14 cellular contexts compared by ENCODE assay signal in the genomic region with DNA sequence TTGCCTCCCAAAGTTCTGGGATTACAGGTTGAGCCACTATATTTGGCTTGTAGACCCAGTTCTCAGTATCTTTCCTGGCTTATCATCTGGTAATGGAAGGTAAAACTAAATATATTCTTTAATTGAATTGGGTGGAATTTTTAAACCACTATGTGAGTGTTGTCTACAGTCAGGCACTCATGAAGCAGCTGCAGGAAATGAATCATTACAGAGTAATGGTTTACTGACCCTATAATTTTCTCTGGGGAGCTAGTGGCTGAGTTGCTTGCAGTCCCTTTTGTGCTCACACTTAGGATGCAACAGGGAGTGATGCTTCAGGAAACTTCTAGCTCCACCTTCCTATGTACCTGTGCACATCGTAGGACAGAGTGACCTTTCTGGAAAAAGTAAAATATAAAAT. TPM values are rescaled to one million over a fixed set of nuclear protein-coding genes. Genes with fewer than 3 reads are reported as not detected.
DNase-seq lines count a peak whose midpoint lies in the region; ATAC-seq and TF ChIP-seq lines count a peak whose summit lies in the region.
"Had no signal": no experiment of that assay in that cellular context is flagged by ENCODE, and none has a peak within 500 bp of the region (broad histone marks: within the 10 kb centered on the region; RNA-seq: fewer than 3 reads in every experiment).

No MANE protein-coding gene starts in this region.

- no peaks in the 10 kb centered on the region for H3K27me3 ChIP-seq in AG04450 (ENCODE audit: control insufficient read depth, insufficient read depth, low read length)
- H3K27me3 ChIP-seq: body of pancreas had no signal

- H3K27ac ChIP-seq in AG04450 (ENCODE audit: low read depth, low read length) (peak overlapping the region; percentile 65), RWPE1 (peak overlapping the region; percentile 44; the same call in 1 of the 2 replicates)
- H3K27ac ChIP-seq: body of pancreas, skin epidermis had no signal

- POLR2A ChIA-PET in AG04450 (lab: Yijun Ruan, JAX) (no interaction called here), RWPE1 (lab: Yijun Ruan, JAX; ENCODE audit: low non-redundant PET) (no interaction called here)

- no peak overlapping the region for H3K4me3 ChIP-seq in AG04450 (ENCODE audit: low read depth, low read length)
- H3K4me3 ChIP-seq: body of pancreas, skin epidermis had no signal

- DNase-seq in AG04450 (ENCODE audit: low read depth, low spot score) (peak; percentile 37), HS-27A (ENCODE audit: low read depth) (peak; percentile 12), RWPE1 (ENCODE audit: low spot score) (peak; percentile 30), glomerular visceral epithelial cell (ENCODE audit: extremely low spot score) (peak; percentile 72), middle frontal gyrus (ENCODE audit: extremely low spot score, low spot score) (no peak), NCI-H1048 (lab: John Stamatoyannopoulos, UW) (no peak)
- DNase-seq: body of pancreas, erythroblast, NCI-H2029 treated with DMSO at 0.1 percent for 48 hours, Right ventricle myocardium superior had no signal

- CTCF ChIA-PET in AG04450 (lab: Charles Lee), result interaction anchor here (0.7 kb wide), 1 partner anchor 36 kb away, joined by 3 read pairs; no protein-coding TSS in a partner anchor
- CTCF ChIA-PET in RWPE1 (lab: Yijun Ruan, JAX), result no interaction called here

- TF ChIP-seq CTCF in AG04450 (IDR thresholded peaks at IDR 0.05; ENCODE audit: low read depth, low read length) (no peak), RWPE1 (conservative IDR thresholded peaks at IDR 0.05; ENCODE audit: low read depth) (no peak)

- ATAC-seq in HG03442 (IDR thresholded peaks at IDR 0.05; ENCODE audit: unreplicated experiment) (no peak), GM21737 (IDR thresholded peaks at IDR 0.05; ENCODE audit: unreplicated experiment) (no peak)
- ATAC-seq: body of pancreas had no signal

- H3K9me3 ChIP-seq in AG04450 (ENCODE audit: control insufficient read depth, insufficient read depth, low read length), result no peaks in the 10 kb centered on the region
- H3K9me3 ChIP-seq: body of pancreas had no signal

RNA-seq across cellular contexts. Expression of a gene that starts 4.1 kb away (rescaled TPM):
- 0.04 TPM in 1 of 2 replicates, not detected in the other for polyA plus RNA-seq in AG04450 (2011; rRNA removed)
- polyA minus RNA-seq in AG04450 (2011; rRNA and poly(A)+ RNA removed), result not detected in 2 replicates
- polyA plus RNA-seq: BJ had no signal

Comparison
In these comparisons a context has a peak if more than half of its experiments do, and no peak if none do; other contexts are left out.
1. DNase-seq: peak in AG04450 (single experiment), HS-27A (single experiment), RWPE1 (single experiment) and glomerular visceral epithelial cell (single experiment); none in middle frontal gyrus (single experiment) and NCI-H1048 (single experiment).